In genomic region chr14:99566390-99567354, GRCh38 we compare ENCODE assay signal across 1 cellular context.
TF ChIP-seq lines count a peak whose summit lies in the region.

No MANE protein-coding gene starts in this region.

TF ChIP-seq in HepG2, 621 proteins besides CTCF, POLR2A, EP300 and RAD21 (continued from another document and continues in another):
- 0 out of 2 replicates have a peak, but pooled peaks have one; percentile 22 for TF ChIP-seq ZNF770 (CRISPR knock-in tag; IDR thresholded peaks at IDR 0.05)
- no peak for TF ChIP-seq ZUFSP (CRISPR knock-in tag; IDR thresholded peaks at IDR 0.05; ENCODE audit: borderline replicate concordance)
- TF ChIP-seq ISX (CRISPR knock-in tag; conservative IDR thresholded peaks at IDR 0.05): no peak
- TF ChIP-seq MAFG (CRISPR knock-in tag; IDR thresholded peaks at IDR 0.05): no peak
- TF ChIP-seq, protein P1, sequence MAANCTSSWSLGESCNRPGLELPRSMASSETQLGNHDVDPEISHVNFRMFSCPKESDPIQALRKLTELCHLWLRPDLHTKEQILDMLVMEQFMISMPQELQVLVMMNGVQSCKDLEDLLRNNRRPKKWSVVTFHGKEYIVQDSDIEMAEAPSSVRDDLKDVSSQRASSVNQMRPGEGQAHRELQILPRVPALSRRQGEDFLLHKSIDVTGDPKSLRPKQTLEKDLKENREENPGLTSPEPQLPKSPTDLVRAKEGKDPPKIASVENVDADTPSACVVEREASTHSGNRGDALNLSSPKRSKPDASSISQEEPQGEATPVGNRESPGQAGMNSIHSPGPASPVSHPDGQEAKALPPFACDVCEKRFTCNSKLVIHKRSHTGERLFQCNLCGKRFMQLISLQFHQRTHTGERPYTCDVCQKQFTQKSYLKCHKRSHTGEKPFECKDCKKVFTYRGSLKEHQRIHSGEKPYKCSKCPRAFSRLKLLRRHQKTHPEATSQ (CRISPR knock-in tag; IDR thresholded peaks at IDR 0.05; ENCODE audit: borderline replicate concordance): no peak
- no peak for TF ChIP-seq SSRP1 (CRISPR knock-in tag; IDR thresholded peaks at IDR 0.05)
- TF ChIP-seq TEAD2 (CRISPR knock-in tag; IDR thresholded peaks at IDR 0.05): no peak
- TF ChIP-seq PRMT3 (CRISPR knock-in tag; IDR thresholded peaks at IDR 0.05; ENCODE audit: borderline replicate concordance, low read depth): no peak
- no peak for TF ChIP-seq DNMT3B (CRISPR knock-in tag; conservative IDR thresholded peaks at IDR 0.05)
- TF ChIP-seq TFDP1 (CRISPR knock-in tag; IDR thresholded peaks at IDR 0.05; ENCODE audit: borderline replicate concordance): no peak
- no peak for TF ChIP-seq NCOA1 (CRISPR knock-in tag; IDR thresholded peaks at IDR 0.05)
- TF ChIP-seq ZNF260 (CRISPR knock-in tag; IDR thresholded peaks at IDR 0.05; ENCODE audit: borderline replicate concordance, low read depth): no peak
- TF ChIP-seq ZNF256 (CRISPR knock-in tag; conservative IDR thresholded peaks at IDR 0.05): no peak
- TF ChIP-seq ZSCAN31 (CRISPR knock-in tag; IDR thresholded peaks at IDR 0.05; ENCODE audit: low read depth): peak; percentile 97
- TF ChIP-seq ZNF879 (CRISPR knock-in tag; IDR thresholded peaks at IDR 0.05): no peak
- no peak for TF ChIP-seq ATF4 (CRISPR knock-in tag; IDR thresholded peaks at IDR 0.05)
- no peak for TF ChIP-seq CENPBD1 (CRISPR knock-in tag; IDR thresholded peaks at IDR 0.05; ENCODE audit: borderline replicate concordance, low read depth)
- no peak for TF ChIP-seq ZFP41 (CRISPR knock-in tag; IDR thresholded peaks at IDR 0.05; ENCODE audit: borderline replicate concordance)
- TF ChIP-seq PAX8 (CRISPR knock-in tag; IDR thresholded peaks at IDR 0.05; ENCODE audit: borderline replicate concordance): no peak
- TF ChIP-seq KDM5B (CRISPR knock-in tag; IDR thresholded peaks at IDR 0.05; ENCODE audit: borderline replicate concordance): 0 out of 2 replicates have a peak, but pooled peaks have one; percentile 25
- peak; percentile 80; the same call in 1 of the 2 replicates for TF ChIP-seq ZBTB20 (CRISPR knock-in tag; IDR thresholded peaks at IDR 0.05; ENCODE audit: borderline replicate concordance, low read depth)
- TF ChIP-seq CBX2 (IDR thresholded peaks at IDR 0.05; ENCODE audit: low read depth, low read length): no peak
- TF ChIP-seq CBX2 (CRISPR knock-in tag; IDR thresholded peaks at IDR 0.05; ENCODE audit: low read depth): no peak
- TF ChIP-seq, protein P2, sequence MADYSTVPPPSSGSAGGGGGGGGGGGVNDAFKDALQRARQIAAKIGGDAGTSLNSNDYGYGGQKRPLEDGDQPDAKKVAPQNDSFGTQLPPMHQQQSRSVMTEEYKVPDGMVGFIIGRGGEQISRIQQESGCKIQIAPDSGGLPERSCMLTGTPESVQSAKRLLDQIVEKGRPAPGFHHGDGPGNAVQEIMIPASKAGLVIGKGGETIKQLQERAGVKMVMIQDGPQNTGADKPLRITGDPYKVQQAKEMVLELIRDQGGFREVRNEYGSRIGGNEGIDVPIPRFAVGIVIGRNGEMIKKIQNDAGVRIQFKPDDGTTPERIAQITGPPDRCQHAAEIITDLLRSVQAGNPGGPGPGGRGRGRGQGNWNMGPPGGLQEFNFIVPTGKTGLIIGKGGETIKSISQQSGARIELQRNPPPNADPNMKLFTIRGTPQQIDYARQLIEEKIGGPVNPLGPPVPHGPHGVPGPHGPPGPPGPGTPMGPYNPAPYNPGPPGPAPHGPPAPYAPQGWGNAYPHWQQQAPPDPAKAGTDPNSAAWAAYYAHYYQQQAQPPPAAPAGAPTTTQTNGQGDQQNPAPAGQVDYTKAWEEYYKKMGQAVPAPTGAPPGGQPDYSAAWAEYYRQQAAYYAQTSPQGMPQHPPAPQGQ (CRISPR knock-in tag; IDR thresholded peaks at IDR 0.05; ENCODE audit: borderline replicate concordance): no peak; the same call in 1 of the 2 replicates
- TF ChIP-seq ZSCAN9 (CRISPR knock-in tag; IDR thresholded peaks at IDR 0.05; ENCODE audit: borderline replicate concordance): no peak
- no peak for TF ChIP-seq ZFAT (CRISPR knock-in tag; conservative IDR thresholded peaks at IDR 0.05)
- no peak for TF ChIP-seq ZFP36L2 (CRISPR knock-in tag; IDR thresholded peaks at IDR 0.05)
- TF ChIP-seq ZBTB8A (CRISPR knock-in tag; IDR thresholded peaks at IDR 0.05; ENCODE audit: borderline replicate concordance, low read depth): no peak
- TF ChIP-seq RARG (CRISPR knock-in tag; IDR thresholded peaks at IDR 0.05; ENCODE audit: low read depth): no peak
- TF ChIP-seq NFE2 (CRISPR knock-in tag; IDR thresholded peaks at IDR 0.05): no peak
- 0 out of 2 replicates have a peak, but pooled peaks have one; percentile 44 for TF ChIP-seq ZZZ3 (CRISPR knock-in tag; IDR thresholded peaks at IDR 0.05; ENCODE audit: borderline replicate concordance)
- TF ChIP-seq ZNF343 (CRISPR knock-in tag; IDR thresholded peaks at IDR 0.05): 0 out of 2 replicates have a peak, but pooled peaks have one; percentile 63
- peak; percentile 47; the same call in 1 of the 2 replicates for TF ChIP-seq HMG20A (CRISPR knock-in tag; IDR thresholded peaks at IDR 0.05; ENCODE audit: borderline replicate concordance)
- TF ChIP-seq PHF8 (CRISPR knock-in tag; IDR thresholded peaks at IDR 0.05): peak; percentile 57; the same call in 1 of the 2 replicates
- TF ChIP-seq SRSF9 (IDR thresholded peaks at IDR 0.05; ENCODE audit: borderline replicate concordance, insufficient read depth, low read depth, low read length, poor library complexity, severe bottlenecking): no peak
- TF ChIP-seq, protein P3, sequence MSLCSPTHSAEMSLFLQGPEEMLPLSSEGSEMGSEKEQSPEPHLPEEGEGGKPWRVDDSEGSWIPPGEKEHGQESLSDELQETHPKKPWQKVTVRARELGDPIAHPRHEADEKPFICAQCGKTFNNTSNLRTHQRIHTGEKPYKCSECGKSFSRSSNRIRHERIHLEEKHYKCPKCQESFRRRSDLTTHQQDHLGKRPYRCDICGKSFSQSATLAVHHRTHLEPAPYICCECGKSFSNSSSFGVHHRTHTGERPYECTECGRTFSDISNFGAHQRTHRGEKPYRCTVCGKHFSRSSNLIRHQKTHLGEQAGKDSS (CRISPR knock-in tag; IDR thresholded peaks at IDR 0.05; ENCODE audit: borderline replicate concordance, low read depth): peak; percentile 74; the same call in 1 of the 2 replicates
- 0 out of 2 replicates have a peak, but pooled peaks have one; percentile 32 for TF ChIP-seq SMAD3 (CRISPR knock-in tag; IDR thresholded peaks at IDR 0.05)
- TF ChIP-seq, protein P4, sequence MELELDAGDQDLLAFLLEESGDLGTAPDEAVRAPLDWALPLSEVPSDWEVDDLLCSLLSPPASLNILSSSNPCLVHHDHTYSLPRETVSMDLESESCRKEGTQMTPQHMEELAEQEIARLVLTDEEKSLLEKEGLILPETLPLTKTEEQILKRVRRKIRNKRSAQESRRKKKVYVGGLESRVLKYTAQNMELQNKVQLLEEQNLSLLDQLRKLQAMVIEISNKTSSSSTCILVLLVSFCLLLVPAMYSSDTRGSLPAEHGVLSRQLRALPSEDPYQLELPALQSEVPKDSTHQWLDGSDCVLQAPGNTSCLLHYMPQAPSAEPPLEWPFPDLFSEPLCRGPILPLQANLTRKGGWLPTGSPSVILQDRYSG (CRISPR knock-in tag; IDR thresholded peaks at IDR 0.05): no peak
- TF ChIP-seq HNF4G (IDR thresholded peaks at IDR 0.05; ENCODE audit: borderline replicate concordance, low read depth, low read length): peak; percentile 97
- peak; percentile 94 for TF ChIP-seq HNF4G (CRISPR knock-in tag; IDR thresholded peaks at IDR 0.05; ENCODE audit: borderline replicate concordance, low read depth)
- TF ChIP-seq, protein P5, sequence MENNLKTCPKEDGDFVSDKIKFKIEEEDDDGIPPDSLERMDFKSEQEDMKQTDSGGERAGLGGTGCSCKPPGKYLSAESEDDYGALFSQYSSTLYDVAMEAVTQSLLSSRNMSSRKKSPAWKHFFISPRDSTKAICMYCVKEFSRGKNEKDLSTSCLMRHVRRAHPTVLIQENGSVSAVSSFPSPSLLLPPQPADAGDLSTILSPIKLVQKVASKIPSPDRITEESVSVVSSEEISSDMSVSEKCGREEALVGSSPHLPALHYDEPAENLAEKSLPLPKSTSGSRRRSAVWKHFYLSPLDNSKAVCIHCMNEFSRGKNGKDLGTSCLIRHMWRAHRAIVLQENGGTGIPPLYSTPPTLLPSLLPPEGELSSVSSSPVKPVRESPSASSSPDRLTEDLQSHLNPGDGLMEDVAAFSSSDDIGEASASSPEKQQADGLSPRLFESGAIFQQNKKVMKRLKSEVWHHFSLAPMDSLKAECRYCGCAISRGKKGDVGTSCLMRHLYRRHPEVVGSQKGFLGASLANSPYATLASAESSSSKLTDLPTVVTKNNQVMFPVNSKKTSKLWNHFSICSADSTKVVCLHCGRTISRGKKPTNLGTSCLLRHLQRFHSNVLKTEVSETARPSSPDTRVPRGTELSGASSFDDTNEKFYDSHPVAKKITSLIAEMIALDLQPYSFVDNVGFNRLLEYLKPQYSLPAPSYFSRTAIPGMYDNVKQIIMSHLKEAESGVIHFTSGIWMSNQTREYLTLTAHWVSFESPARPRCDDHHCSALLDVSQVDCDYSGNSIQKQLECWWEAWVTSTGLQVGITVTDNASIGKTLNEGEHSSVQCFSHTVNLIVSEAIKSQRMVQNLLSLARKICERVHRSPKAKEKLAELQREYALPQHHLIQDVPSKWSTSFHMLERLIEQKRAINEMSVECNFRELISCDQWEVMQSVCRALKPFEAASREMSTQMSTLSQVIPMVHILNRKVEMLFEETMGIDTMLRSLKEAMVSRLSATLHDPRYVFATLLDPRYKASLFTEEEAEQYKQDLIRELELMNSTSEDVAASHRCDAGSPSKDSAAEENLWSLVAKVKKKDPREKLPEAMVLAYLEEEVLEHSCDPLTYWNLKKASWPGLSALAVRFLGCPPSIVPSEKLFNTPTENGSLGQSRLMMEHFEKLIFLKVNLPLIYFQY (CRISPR knock-in tag; IDR thresholded peaks at IDR 0.05; ENCODE audit: borderline replicate concordance): peak; percentile 33; the same call in 1 of the 2 replicates
- no peak for TF ChIP-seq TOE1 (CRISPR knock-in tag; IDR thresholded peaks at IDR 0.05)
- no peak for TF ChIP-seq HOXA9 (CRISPR knock-in tag; IDR thresholded peaks at IDR 0.05; ENCODE audit: borderline replicate concordance)
- peak; percentile 63 for TF ChIP-seq IRF2 (CRISPR knock-in tag; IDR thresholded peaks at IDR 0.05)
- TF ChIP-seq, protein P6, sequence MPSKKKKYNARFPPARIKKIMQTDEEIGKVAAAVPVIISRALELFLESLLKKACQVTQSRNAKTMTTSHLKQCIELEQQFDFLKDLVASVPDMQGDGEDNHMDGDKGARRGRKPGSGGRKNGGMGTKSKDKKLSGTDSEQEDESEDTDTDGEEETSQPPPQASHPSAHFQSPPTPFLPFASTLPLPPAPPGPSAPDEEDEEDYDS (CRISPR knock-in tag; IDR thresholded peaks at IDR 0.05): peak; percentile 22; the same call in 1 of the 2 replicates
- no peak for TF ChIP-seq ATM (IDR thresholded peaks at IDR 0.05; ENCODE audit: borderline replicate concordance)
- TF ChIP-seq PHF5A (CRISPR knock-in tag; IDR thresholded peaks at IDR 0.05; ENCODE audit: low read depth, unreplicated experiment): peak; percentile 49
- TF ChIP-seq MLLT10 (CRISPR knock-in tag; IDR thresholded peaks at IDR 0.05): no peak
- peak; percentile 86 for TF ChIP-seq ZMYM3 (CRISPR knock-in tag; IDR thresholded peaks at IDR 0.05)
- no peak for TF ChIP-seq ZNF33A (CRISPR knock-in tag; IDR thresholded peaks at IDR 0.05; ENCODE audit: borderline replicate concordance)
- no peak for TF ChIP-seq GTF2F1 (IDR thresholded peaks at IDR 0.05; ENCODE audit: low read length)
- 0 out of 2 replicates have a peak, but pooled peaks have one; percentile 50 for TF ChIP-seq BCL6 (CRISPR knock-in tag; IDR thresholded peaks at IDR 0.05)
- peak; percentile 59; the same call in 1 of the 2 replicates for TF ChIP-seq ZNF556 (CRISPR knock-in tag; IDR thresholded peaks at IDR 0.05; ENCODE audit: borderline replicate concordance)
- TF ChIP-seq RFX1 (IDR thresholded peaks at IDR 0.05): no peak
- TF ChIP-seq SPEN (CRISPR knock-in tag; IDR thresholded peaks at IDR 0.05; ENCODE audit: low read depth): peak; percentile 81; the same call in 1 of the 2 replicates
